In genomic region chr9:137190315-137190853, GRCh38 we compare ENCODE assay signal across 9 cellular contexts. TPM values are rescaled to one million over a fixed set of nuclear protein-coding genes. Genes with fewer than 3 reads are reported as not detected.
DNase-seq lines count a peak whose midpoint lies in the region; ATAC-seq and TF ChIP-seq lines count a peak whose summit lies in the region.
"Had no signal": no experiment of that assay in that cellular context is flagged by ENCODE, and none has a peak within 500 bp of the region (broad histone marks: within the 10 kb centered on the region; RNA-seq: fewer than 3 reads in every experiment).

No MANE protein-coding gene starts in this region.

- H3K36me3 ChIP-seq in KMS-11 (ENCODE audit: insufficient read depth): no peaks in the 10 kb centered on the region

- H3K27me3 Mint-ChIP-seq in MCF 10A (ENCODE audit: insufficient read depth, unreplicated experiment) (no peaks in the 10 kb centered on the region), natural killer cell (ENCODE audit: low read depth in 2 of 2) (no peaks in the 10 kb centered on the region)

- peak overlapping the region; percentile 81 for H3K4me2 ChIP-seq in KMS-11

- BruUV-seq in MCF 10A (replicated peaks; lab: Mats Ljungman, UMichigan): no TSS peak

- CTCF ChIA-PET in MCF 10A (lab: Yijun Ruan, JAX): interaction anchor here (0.6 to 2.0 kb wide), 4 partner anchors 11 to 61 kb away, joined by 3 to 11 read pairs (median 4); partner anchors contain the start of gene RNF224

- H3K27me3 ChIP-seq in KMS-11 (ENCODE audit: insufficient read depth, low read depth): no peaks in the 10 kb centered on the region

- POLR2A ChIA-PET in MCF 10A (lab: Yijun Ruan, JAX): interaction anchor here (1.1 to 3.7 kb wide), 9 partner anchors 8 to 63 kb away, joined by 3 to 57 read pairs (median 29); partner anchors contain the start of genes CYSRT1, LRRC26, NDOR1 and RNF224

- no peak for ATAC-seq in natural killer cell
- no peak for ATAC-seq in GM19452 (IDR thresholded peaks at IDR 0.05; ENCODE audit: unreplicated experiment)

- H3K4me1 Mint-ChIP-seq in MCF 10A (ENCODE audit: insufficient read depth, unreplicated experiment) (peaks cover 15% of the 10 kb centered on the region), natural killer cell (peaks cover 20 to 39% of the 10 kb centered on the region in 2 donors)

- H3K4me1 ChIP-seq in KMS-11 (ENCODE audit: low read depth, poor library complexity, severe bottlenecking): peaks cover 24% of the 10 kb centered on the region

- H3K27ac Mint-ChIP-seq in MCF 10A (ENCODE audit: low read depth, unreplicated experiment) (no peak overlapping the region), natural killer cell (peak overlapping the region; percentile 70 to 83)

- no peak overlapping the region for H2AFZ ChIP-seq in KMS-11 (ENCODE audit: low read depth)

- no peak overlapping the region for H3K4me3 ChIP-seq in KMS-11 (IDR thresholded peaks at IDR 0.05; ENCODE audit: insufficient read depth, low read depth, low read length)

- H3K36me3 Mint-ChIP-seq in MCF 10A (ENCODE audit: insufficient read depth, unreplicated experiment): peaks cover 20% of the 10 kb centered on the region
- no peaks in the 10 kb centered on the region for H3K36me3 Mint-ChIP-seq in natural killer cell

- H3K9ac ChIP-seq in KMS-11: peak overlapping the region; percentile 81; the same call in 1 of the 2 replicates

- no peaks in the 10 kb centered on the region for H4K20me1 ChIP-seq in KMS-11 (ENCODE audit: insufficient read depth)

- intact Hi-C loops in MCF 10A (cut with micrococcal nuclease): no loop called here
- intact Hi-C loops in natural killer cell (cut with micrococcal nuclease): no loop called here

- no peak for DNase-seq in MCF 10A (ENCODE audit: unreplicated experiment)
- no peak for DNase-seq in natural killer cell
- no peak for DNase-seq in NCI-H1694 treated with DMSO at 0.1 percent for 48 hours (lab: John Stamatoyannopoulos, UW)
- no peak for DNase-seq in putamen (ENCODE audit: low spot score)
- DNase-seq in stimulated activated CD4-positive, alpha-beta T cell treated with anti-CD3 and anti-CD28 coated beads, Interleukin-4, amount 100 ng/mL, for 1 hour: no peak
- DNase-seq: H7 had no signal

- peak overlapping the region; percentile 93 for H3K27ac ChIP-seq in C4-2B
- peak overlapping the region; percentile 90; the same call in 1 of the 2 replicates for H3K27ac ChIP-seq in KMS-11

- no peaks in the 10 kb centered on the region for H3K9me3 Mint-ChIP-seq in MCF 10A (ENCODE audit: unreplicated experiment)
- H3K9me3 Mint-ChIP-seq in natural killer cell: no peaks in the 10 kb centered on the region

- TF ChIP-seq CTCF in C4-2B (conservative IDR thresholded peaks at IDR 0.05) (no peak; the same call in 1 of the 2 replicates), KMS-11 (conservative IDR thresholded peaks at IDR 0.05; ENCODE audit: low read depth, low read length) (no peak), MCF 10A (IDR thresholded peaks at IDR 0.05; ENCODE audit: unreplicated experiment) (no peak), natural killer cell (IDR thresholded peaks at IDR 0.05) (no peak)

- H3K4me3 Mint-ChIP-seq in MCF 10A (ENCODE audit: unreplicated experiment) (peak overlapping the region; percentile 94), natural killer cell (peak overlapping the region; percentile 63)

- H3K79me2 ChIP-seq in KMS-11 (ENCODE audit: insufficient read depth, low read depth): peaks cover 31% of the 10 kb centered on the region

RNA-seq across cellular contexts. Expression of gene SSNA1, which starts 1.9 kb away (rescaled TPM):
- total RNA-seq in MCF 10A (2022) (81.4 and 82.6 TPM in 2 replicates), natural killer cell (10 to 100 TPM; 45.1 to 53.5 (median 52.2) TPM)

RNA-seq across cellular contexts. Expression of gene ANAPC2, which starts 2.0 kb away (rescaled TPM):
- total RNA-seq in MCF 10A (2022): 42.1 and 43.6 TPM in 2 replicates
- 100 to 1,000 TPM; 146 to 172 (median 171) TPM for total RNA-seq in natural killer cell

RNA-seq across cellular contexts. Expression of gene TPRN, which starts 10.2 kb away (rescaled TPM):
- total RNA-seq in MCF 10A (2022) (12.6 and 13.4 TPM in 2 replicates), natural killer cell (10 to 100 TPM in 1 of 3 donors, 1 to 10 TPM in 2; 8.2 to 10.6 (median 8.4) TPM)

RNA-seq across cellular contexts. Expression of gene TMEM203, which starts 15.1 kb away (rescaled TPM):
- total RNA-seq in MCF 10A (2022) (31.4 and 35.6 TPM in 2 replicates), natural killer cell (10 to 100 TPM; 22.1 to 30.5 (median 27.1) TPM)

RNA-seq across cellular contexts. Expression of gene NDOR1, which starts 15.1 kb away (rescaled TPM):
- total RNA-seq in MCF 10A (2022) (16.6 and 18.0 TPM in 2 replicates), natural killer cell (10 to 100 TPM; 31.1 to 36.0 (median 31.9) TPM)
